8 cellular contexts compared by ENCODE assay signal in genomic region chr4:110193822-110194761, GRCh38. TPM values are rescaled to one million over a fixed set of nuclear protein-coding genes. Genes with fewer than 3 reads are reported as not detected.
DNase-seq lines count a peak whose midpoint lies in the region; ATAC-seq lines count a peak whose summit lies in the region.

No MANE protein-coding gene starts in this region.

- peak overlapping the region in 9 of 10 donors; percentile 19 to 70 (median 49) for H3K4me3 Mint-ChIP-seq in naive thymus-derived CD4-positive, alpha-beta T cell

- H3K27me3 Mint-ChIP-seq in naive thymus-derived CD4-positive, alpha-beta T cell, result no peaks in the 10 kb centered on the region

- peak; percentile 60 for DNase-seq in CD1c-positive myeloid dendritic cell (ENCODE audit: extremely low spot score)
- DNase-seq in NCI-H82 treated with DMSO at 0.1 percent for 48 hours (lab: John Stamatoyannopoulos, UW; ENCODE audit: unreplicated experiment), result peak; percentile 86
- peak; percentile 61 for DNase-seq in activated T-cell treated with anti-CD3 and anti-CD28 coated beads for 24 hours (ENCODE audit: low read depth)
- peak; percentile 35 to 88 (median 80) for DNase-seq in naive thymus-derived CD4-positive, alpha-beta T cell
- peak; percentile 73 for DNase-seq in stimulated activated naive CD8-positive, alpha-beta T cell treated with anti-CD3 and anti-CD28 coated beads, Interleukin-15, Interleukin-2, amounts not matched to agents 100 U/mL and 50 U/mL, for 24 hours

- peak; percentile 58 for ATAC-seq in GM19372 (IDR thresholded peaks at IDR 0.05; ENCODE audit: low read depth, unreplicated experiment)
- peak; percentile 78 for ATAC-seq in HG03457 (IDR thresholded peaks at IDR 0.05; ENCODE audit: unreplicated experiment)
- ATAC-seq in naive thymus-derived CD4-positive, alpha-beta T cell, result peak; percentile 90
- ATAC-seq in stimulated activated naive CD8-positive, alpha-beta T cell treated with anti-CD3 and anti-CD28 coated beads, Interleukin-15, Interleukin-2, amounts not matched to agents 100 U/mL and 50 U/mL, for 24 hours, result peak; percentile 84

- H3K27ac ChIP-seq in esophagus (ENCODE audit: low read depth in 2 of 2, low read length in 1 of 2), result peak overlapping the region; percentile 51 to 53
- peak overlapping the region; percentile 59 for H3K27ac ChIP-seq in naive thymus-derived CD4-positive, alpha-beta T cell (ENCODE audit: low read depth, low read length)

- H3K4me1 ChIP-seq in esophagus (ENCODE audit: control insufficient read depth in 2 of 2, insufficient read depth in 2 of 2, low read length in 1 of 2), result no peaks in the 10 kb centered on the region
- H3K4me1 ChIP-seq in naive thymus-derived CD4-positive, alpha-beta T cell (ENCODE audit: control insufficient read depth in 2 of 2, insufficient read depth in 2 of 2, low read length in 2 of 2), result peaks cover 0 to 11% of the 10 kb centered on the region in 2 donors

- H3K9me3 ChIP-seq in esophagus (ENCODE audit: control insufficient read depth in 2 of 2, insufficient read depth in 1 of 2, low read depth in 1 of 2, low read length in 1 of 2), result no peaks in the 10 kb centered on the region
- H3K9me3 ChIP-seq in naive thymus-derived CD4-positive, alpha-beta T cell (ENCODE audit: control insufficient read depth in 2 of 3, low read length in 3 of 3), result no peaks in the 10 kb centered on the region

- intact Hi-C loops in naive thymus-derived CD4-positive, alpha-beta T cell (cut with micrococcal nuclease), result loop anchor here (1.0 to 10.0 kb wide), 8 partner anchors 29 to 1953 kb away; partner anchors contain the start of genes CASP6 (in 1 of the 2), FAM241A (in 1 of the 2), MCUB (in 1 of the 2) and OSTC (in 1 of the 2)

- no peaks in the 10 kb centered on the region for H3K27me3 ChIP-seq in esophagus (ENCODE audit: control insufficient read depth in 1 of 2, insufficient read depth in 2 of 2, low read length in 2 of 2)
- H3K27me3 ChIP-seq in naive thymus-derived CD4-positive, alpha-beta T cell (ENCODE audit: control insufficient read depth in 2 of 2, insufficient read depth in 2 of 2, low read length in 2 of 2), result no peaks in the 10 kb centered on the region

- H3K27ac Mint-ChIP-seq in naive thymus-derived CD4-positive, alpha-beta T cell, result peak overlapping the region; percentile 68 to 97 (median 92)

- WGBS in esophagus, 2 donors, result 40 to 56% methylated on average over 8 of the region's 8 CpGs

- peaks cover 0 to 1% (median 0%) of the 10 kb centered on the region in 11 donors for H3K9me3 Mint-ChIP-seq in naive thymus-derived CD4-positive, alpha-beta T cell

- H3K4me1 Mint-ChIP-seq in naive thymus-derived CD4-positive, alpha-beta T cell, result peaks cover 16 to 51% (median 29%) of the 10 kb centered on the region in 7 donors

- POLR2A ChIA-PET in naive thymus-derived CD4-positive, alpha-beta T cell (lab: Charles Lee), result interaction anchor here (0.7 to 1.9 kb wide), 4 partner anchors 12 to 37 kb away, joined by 3 to 13 read pairs (median 3); no protein-coding TSS in a partner anchor

- CTCF ChIA-PET in naive thymus-derived CD4-positive, alpha-beta T cell (lab: Charles Lee), result interaction anchor here (1.2 kb wide), 1 partner anchor 17 kb away, joined by 3 read pairs; no protein-coding TSS in a partner anchor

- H3K4me3 ChIP-seq in esophagus (ENCODE audit: low read depth in 1 of 2, low read length in 2 of 2), result no peak overlapping the region
- no peak overlapping the region for H3K4me3 ChIP-seq in naive thymus-derived CD4-positive, alpha-beta T cell (ENCODE audit: low read length)

- peaks cover 0 to 14% (median 0%) of the 10 kb centered on the region in 5 donors for H3K36me3 Mint-ChIP-seq in naive thymus-derived CD4-positive, alpha-beta T cell

- H3K36me3 ChIP-seq in esophagus (ENCODE audit: control insufficient read depth in 2 of 2, insufficient read depth in 2 of 2, low read length in 1 of 2), result no peaks in the 10 kb centered on the region
- H3K36me3 ChIP-seq in naive thymus-derived CD4-positive, alpha-beta T cell (ENCODE audit: control insufficient read depth in 2 of 3, insufficient read depth in 3 of 3, low read length in 3 of 3), result peaks cover 0 to 9% (median 0%) of the 10 kb centered on the region in 3 experiments

RNA-seq across cellular contexts. Expression of gene ELOVL6, which starts 4.3 kb away (rescaled TPM):
- 10 to 100 TPM; 17.3 to 17.7 TPM for polyA plus RNA-seq in esophagus
- 10 to 100 TPM in 1 of 5 experiments, 1 to 10 TPM in 2, under 1 TPM in 2; 0.24 to 32.9 (median 2.0) TPM for total RNA-seq in naive thymus-derived CD4-positive, alpha-beta T cell
- polyA plus RNA-seq in naive thymus-derived CD4-positive, alpha-beta T cell, result under 1 TPM; 0.13 to 0.41 TPM

Comparison
In these comparisons a context has a peak if more than half of its experiments do, and no peak if none do; other contexts are left out.
1. RNA of gene ELOVL6, which starts 4.3 kb away (polyA plus RNA-seq): 17.3 to 17.7 TPM in esophagus; 0.13 to 0.41 TPM in naive thymus-derived CD4-positive, alpha-beta T cell; every median in the first group is over 10 times any median in the second.
2. Peak in every context shown above with its lines, with median percentiles within 50 percentile points of each other: DNase-seq and ATAC-seq.